In the genomic region with DNA sequence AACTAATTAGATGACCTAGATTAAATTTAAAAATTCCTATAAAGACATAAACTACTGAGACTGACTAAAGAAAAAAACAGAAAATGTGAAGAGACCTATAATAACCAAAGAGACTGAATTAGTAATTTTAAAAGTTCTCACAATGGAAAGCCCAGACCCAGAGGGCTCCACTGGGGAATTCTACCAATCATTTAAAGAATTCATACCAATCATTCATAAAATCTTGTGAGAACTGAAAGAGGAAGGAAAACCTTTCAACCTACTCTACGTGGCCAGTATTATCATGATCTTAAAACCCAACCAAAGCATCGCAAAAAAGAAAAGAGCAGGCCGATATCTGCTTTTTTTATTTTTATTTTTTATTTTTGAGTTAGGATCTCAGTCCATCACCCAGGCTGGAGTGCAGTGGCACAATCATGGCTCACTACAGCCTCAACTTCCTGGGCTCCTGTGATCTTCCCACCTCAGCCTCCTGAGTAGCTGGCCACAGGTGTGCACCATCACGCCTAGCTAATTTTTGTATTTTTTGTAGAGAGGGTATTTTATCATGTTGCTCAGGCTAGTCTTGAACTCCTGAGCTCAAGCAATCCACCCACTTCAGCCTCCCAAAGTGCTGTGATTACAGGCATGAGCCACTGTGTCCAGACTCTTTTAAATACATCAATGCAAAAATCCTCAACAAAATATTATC, we compare ENCODE assay signal across 1 cellular context.
TF ChIP-seq lines count a peak whose summit lies in the region.

No MANE protein-coding gene starts in this region.

TF ChIP-seq in SK-N-SH, 30 proteins besides CTCF, POLR2A, EP300 and RAD21:
- no peak for TF ChIP-seq YY1 (IDR thresholded peaks at IDR 0.05; ENCODE audit: low read depth)
- no peak for TF ChIP-seq SMC3 (IDR thresholded peaks at IDR 0.05; ENCODE audit: low read depth, low read length)
- TF ChIP-seq NRF1 (IDR thresholded peaks at IDR 0.05; ENCODE audit: low read depth, low read length) = no peak
- TF ChIP-seq, protein P1, sequence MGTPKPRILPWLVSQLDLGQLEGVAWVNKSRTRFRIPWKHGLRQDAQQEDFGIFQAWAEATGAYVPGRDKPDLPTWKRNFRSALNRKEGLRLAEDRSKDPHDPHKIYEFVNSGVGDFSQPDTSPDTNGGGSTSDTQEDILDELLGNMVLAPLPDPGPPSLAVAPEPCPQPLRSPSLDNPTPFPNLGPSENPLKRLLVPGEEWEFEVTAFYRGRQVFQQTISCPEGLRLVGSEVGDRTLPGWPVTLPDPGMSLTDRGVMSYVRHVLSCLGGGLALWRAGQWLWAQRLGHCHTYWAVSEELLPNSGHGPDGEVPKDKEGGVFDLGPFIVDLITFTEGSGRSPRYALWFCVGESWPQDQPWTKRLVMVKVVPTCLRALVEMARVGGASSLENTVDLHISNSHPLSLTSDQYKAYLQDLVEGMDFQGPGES (IDR thresholded peaks at IDR 0.05; ENCODE audit: low read depth, low read length) = no peak
- TF ChIP-seq, protein P2, sequence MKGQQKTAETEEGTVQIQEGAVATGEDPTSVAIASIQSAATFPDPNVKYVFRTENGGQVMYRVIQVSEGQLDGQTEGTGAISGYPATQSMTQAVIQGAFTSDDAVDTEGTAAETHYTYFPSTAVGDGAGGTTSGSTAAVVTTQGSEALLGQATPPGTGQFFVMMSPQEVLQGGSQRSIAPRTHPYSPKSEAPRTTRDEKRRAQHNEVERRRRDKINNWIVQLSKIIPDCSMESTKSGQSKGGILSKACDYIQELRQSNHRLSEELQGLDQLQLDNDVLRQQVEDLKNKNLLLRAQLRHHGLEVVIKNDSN (IDR thresholded peaks at IDR 0.05; ENCODE audit: borderline replicate concordance, low read depth) = no peak
- TF ChIP-seq ELF1 (IDR thresholded peaks at IDR 0.05) = no peak
- TF ChIP-seq FOXJ3 (CRISPR knock-in tag; IDR thresholded peaks at IDR 0.05) = no peak
- TF ChIP-seq, protein P3, sequence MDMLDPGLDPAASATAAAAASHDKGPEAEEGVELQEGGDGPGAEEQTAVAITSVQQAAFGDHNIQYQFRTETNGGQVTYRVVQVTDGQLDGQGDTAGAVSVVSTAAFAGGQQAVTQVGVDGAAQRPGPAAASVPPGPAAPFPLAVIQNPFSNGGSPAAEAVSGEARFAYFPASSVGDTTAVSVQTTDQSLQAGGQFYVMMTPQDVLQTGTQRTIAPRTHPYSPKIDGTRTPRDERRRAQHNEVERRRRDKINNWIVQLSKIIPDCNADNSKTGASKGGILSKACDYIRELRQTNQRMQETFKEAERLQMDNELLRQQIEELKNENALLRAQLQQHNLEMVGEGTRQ (IDR thresholded peaks at IDR 0.05; ENCODE audit: borderline replicate concordance, low read depth, low read length) = no peak
- TF ChIP-seq, protein P4, sequence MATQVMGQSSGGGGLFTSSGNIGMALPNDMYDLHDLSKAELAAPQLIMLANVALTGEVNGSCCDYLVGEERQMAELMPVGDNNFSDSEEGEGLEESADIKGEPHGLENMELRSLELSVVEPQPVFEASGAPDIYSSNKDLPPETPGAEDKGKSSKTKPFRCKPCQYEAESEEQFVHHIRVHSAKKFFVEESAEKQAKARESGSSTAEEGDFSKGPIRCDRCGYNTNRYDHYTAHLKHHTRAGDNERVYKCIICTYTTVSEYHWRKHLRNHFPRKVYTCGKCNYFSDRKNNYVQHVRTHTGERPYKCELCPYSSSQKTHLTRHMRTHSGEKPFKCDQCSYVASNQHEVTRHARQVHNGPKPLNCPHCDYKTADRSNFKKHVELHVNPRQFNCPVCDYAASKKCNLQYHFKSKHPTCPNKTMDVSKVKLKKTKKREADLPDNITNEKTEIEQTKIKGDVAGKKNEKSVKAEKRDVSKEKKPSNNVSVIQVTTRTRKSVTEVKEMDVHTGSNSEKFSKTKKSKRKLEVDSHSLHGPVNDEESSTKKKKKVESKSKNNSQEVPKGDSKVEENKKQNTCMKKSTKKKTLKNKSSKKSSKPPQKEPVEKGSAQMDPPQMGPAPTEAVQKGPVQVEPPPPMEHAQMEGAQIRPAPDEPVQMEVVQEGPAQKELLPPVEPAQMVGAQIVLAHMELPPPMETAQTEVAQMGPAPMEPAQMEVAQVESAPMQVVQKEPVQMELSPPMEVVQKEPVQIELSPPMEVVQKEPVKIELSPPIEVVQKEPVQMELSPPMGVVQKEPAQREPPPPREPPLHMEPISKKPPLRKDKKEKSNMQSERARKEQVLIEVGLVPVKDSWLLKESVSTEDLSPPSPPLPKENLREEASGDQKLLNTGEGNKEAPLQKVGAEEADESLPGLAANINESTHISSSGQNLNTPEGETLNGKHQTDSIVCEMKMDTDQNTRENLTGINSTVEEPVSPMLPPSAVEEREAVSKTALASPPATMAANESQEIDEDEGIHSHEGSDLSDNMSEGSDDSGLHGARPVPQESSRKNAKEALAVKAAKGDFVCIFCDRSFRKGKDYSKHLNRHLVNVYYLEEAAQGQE (IDR thresholded peaks at IDR 0.05; ENCODE audit: low read depth, low read length) = no peak
- no peak for TF ChIP-seq GATA2 (CRISPR knock-in tag; IDR thresholded peaks at IDR 0.05)
- no peak for TF ChIP-seq RCOR1 (IDR thresholded peaks at IDR 0.05; ENCODE audit: low read length)
- TF ChIP-seq, protein P5, sequence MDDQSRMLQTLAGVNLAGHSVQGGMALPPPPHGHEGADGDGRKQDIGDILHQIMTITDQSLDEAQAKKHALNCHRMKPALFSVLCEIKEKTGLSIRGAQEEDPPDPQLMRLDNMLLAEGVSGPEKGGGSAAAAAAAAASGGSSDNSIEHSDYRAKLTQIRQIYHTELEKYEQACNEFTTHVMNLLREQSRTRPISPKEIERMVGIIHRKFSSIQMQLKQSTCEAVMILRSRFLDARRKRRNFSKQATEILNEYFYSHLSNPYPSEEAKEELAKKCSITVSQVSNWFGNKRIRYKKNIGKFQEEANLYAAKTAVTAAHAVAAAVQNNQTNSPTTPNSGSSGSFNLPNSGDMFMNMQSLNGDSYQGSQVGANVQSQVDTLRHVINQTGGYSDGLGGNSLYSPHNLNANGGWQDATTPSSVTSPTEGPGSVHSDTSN (IDR thresholded peaks at IDR 0.05) = no peak
- TF ChIP-seq GABPA (IDR thresholded peaks at IDR 0.05; ENCODE audit: low read depth) = no peak
- TF ChIP-seq FOSL2 (IDR thresholded peaks at IDR 0.05; ENCODE audit: borderline replicate concordance, low read depth) = no peak
- no peak for TF ChIP-seq TEAD4 (IDR thresholded peaks at IDR 0.05; ENCODE audit: borderline replicate concordance, insufficient read depth)
- TF ChIP-seq EZH2phosphoT487 (IDR thresholded peaks at IDR 0.05; ENCODE audit: borderline replicate concordance, low read depth) = no peak
- TF ChIP-seq MXI1 (IDR thresholded peaks at IDR 0.05; ENCODE audit: low read depth, low read length) = no peak
